14 cellular contexts compared by ENCODE assay signal in genomic region chr11:47861762-47862161, GRCh38. TPM values are rescaled to one million over a fixed set of nuclear protein-coding genes. Genes with fewer than 3 reads are reported as not detected.
DNase-seq lines count a peak whose midpoint lies in the region; ATAC-seq and TF ChIP-seq lines count a peak whose summit lies in the region.
"Had no signal": no experiment of that assay in that cellular context is flagged by ENCODE, and none has a peak within 500 bp of the region (broad histone marks: within the 10 kb centered on the region; RNA-seq: fewer than 3 reads in every experiment).

No MANE protein-coding gene starts in this region.

- H2AFZ ChIP-seq in fibroblast of lung (ENCODE audit: low read length): no peak overlapping the region

- ATAC-seq in HG02610 (IDR thresholded peaks at IDR 0.05; ENCODE audit: unreplicated experiment): no peak
- ATAC-seq: gastrocnemius medialis had no signal

- H3K27me3 ChIP-seq in fibroblast of lung (ENCODE audit: control insufficient read depth, insufficient read depth, low read length) (no peaks in the 10 kb centered on the region), ascending aorta (no peaks in the 10 kb centered on the region)
- H3K27me3 ChIP-seq: gastrocnemius medialis, right lobe of liver had no signal

- no peaks in the 10 kb centered on the region for H3K79me2 ChIP-seq in fibroblast of lung (ENCODE audit: control insufficient read depth, insufficient read depth, low read length)

- peak; percentile 79 for DNase-seq in A172 (ENCODE audit: low spot score)
- DNase-seq in Daoy (ENCODE audit: low read depth): peak; percentile 76
- no peak for DNase-seq in SK-N-MC (ENCODE audit: low read depth, low spot score)
- peak; percentile 52 to 76 for DNase-seq in fibroblast of lung (ENCODE audit: low read depth in 2 of 2)
- no peak for DNase-seq in GM10266 (ENCODE audit: extremely low spot score)
- DNase-seq in ascending aorta (ENCODE audit: low spot score in 2 of 2): no peak
- DNase-seq in NCI-H2227 (lab: John Stamatoyannopoulos, UW; ENCODE audit: unreplicated experiment): no peak
- DNase-seq: gastrocnemius medialis; midbrain; NCI-H1105; right lobe of liver; stimulated activated CD8-positive, alpha-beta memory T cell treated with anti-CD3 and anti-CD28 coated beads, Interleukin-4, amount 100 ng/mL, for 48 hours had no signal

- H4K20me1 ChIP-seq in fibroblast of lung (ENCODE audit: control insufficient read depth, extremely low read depth, insufficient read depth, low read length): no peaks in the 10 kb centered on the region

- H3K4me2 ChIP-seq in fibroblast of lung (ENCODE audit: extremely low read depth, insufficient read depth, low read length): no peak overlapping the region

- H3K36me3 ChIP-seq in SK-N-MC (ENCODE audit: insufficient read depth, low read length) (no peaks in the 10 kb centered on the region), fibroblast of lung (ENCODE audit: control insufficient read depth, insufficient read depth, low read length) (no peaks in the 10 kb centered on the region), ascending aorta (no peaks in the 10 kb centered on the region)
- H3K36me3 ChIP-seq: gastrocnemius medialis, HAP-1, right lobe of liver had no signal

- H3K4me3 ChIP-seq in SK-N-MC (peak overlapping the region; percentile 30; the same call in 1 of the 2 replicates), fibroblast of lung (replicated peaks in 1 of 4; ENCODE audit: control extremely low read depth in 1 of 4, insufficient read depth in 1 of 4, low read depth in 3 of 4, low read length in 4 of 4) (no peak overlapping the region), ascending aorta (no peak overlapping the region)
- H3K4me3 ChIP-seq: gastrocnemius medialis, HAP-1, right lobe of liver had no signal

- intact Hi-C loops in ascending aorta (cut with DNase I): no loop called here

- H3K9me3 ChIP-seq in SK-N-MC (ENCODE audit: low read depth, low read length) (no peaks in the 10 kb centered on the region), fibroblast of lung (ENCODE audit: control insufficient read depth, insufficient read depth, low read depth, low read length) (no peaks in the 10 kb centered on the region), ascending aorta (no peaks in the 10 kb centered on the region)
- H3K9me3 ChIP-seq: gastrocnemius medialis, right lobe of liver had no signal

- peak overlapping the region; percentile 99 for H3K27ac ChIP-seq in SK-N-MC
- no peak overlapping the region for H3K27ac ChIP-seq in fibroblast of lung (ENCODE audit: insufficient read depth, low read length)
- no peak overlapping the region for H3K27ac ChIP-seq in ascending aorta
- H3K27ac ChIP-seq: gastrocnemius medialis, right lobe of liver had no signal

- H3K9ac ChIP-seq in SK-N-MC (ENCODE audit: insufficient read length) (no peak overlapping the region), fibroblast of lung (ENCODE audit: insufficient read depth, low read length) (no peak overlapping the region)

- H3K4me1 ChIP-seq in fibroblast of lung (ENCODE audit: control insufficient read depth, extremely low read depth, insufficient read depth, low read length): peaks cover 15% of the 10 kb centered on the region
- H3K4me1 ChIP-seq in ascending aorta: peaks cover 0 to 18% of the 10 kb centered on the region in 2 donors
- H3K4me1 ChIP-seq: right lobe of liver had no signal

- TF ChIP-seq CTCF in fibroblast of lung (conservative IDR thresholded peaks at IDR 0.05 in 1 of 2, IDR thresholded peaks at IDR 0.05 in 1 of 2; ENCODE audit: low read depth in 1 of 2, low read length in 2 of 2) (no peak), GM10266 (IDR thresholded peaks at IDR 0.05; ENCODE audit: control insufficient read depth, insufficient read depth, low read depth, missing control alignments) (no peak), ascending aorta (IDR thresholded peaks at IDR 0.05) (no peak)

RNA-seq across cellular contexts. Expression of gene NUP160, which starts 13.6 kb away (rescaled TPM):
- total RNA-seq in A172 (2014; rRNA removed; shearing (Covaris generic)): 42.3 and 43.4 TPM in 2 replicates
- total RNA-seq in Daoy (2014; rRNA removed; shearing (Covaris generic)): 26.5 and 27.5 TPM in 2 replicates
- 25.8 and 28.5 TPM in 2 replicates for total RNA-seq in fibroblast of lung
- 25.5 and 25.9 TPM in 2 replicates for polyA plus RNA-seq in fibroblast of lung
- 18.0 and 18.5 TPM in 2 replicates for polyA plus RNA-seq in fibroblast of lung (2012)
- polyA minus RNA-seq in fibroblast of lung (ENCODE audit: low replicate concordance): 21.7 and 23.5 TPM in 2 replicates
- total RNA-seq in ascending aorta: 14.0 TPM

Comparison
In these comparisons a context has a peak if more than half of its experiments do, and no peak if none do; other contexts are left out.
1. DNase-seq: peak in A172 (single experiment), Daoy (single experiment) and fibroblast of lung (2 of 2); none in SK-N-MC (single experiment), GM10266 (single experiment), ascending aorta (0 of 2) and NCI-H2227 (single experiment).